24 cellular contexts compared by ENCODE assay signal in the genomic region with DNA sequence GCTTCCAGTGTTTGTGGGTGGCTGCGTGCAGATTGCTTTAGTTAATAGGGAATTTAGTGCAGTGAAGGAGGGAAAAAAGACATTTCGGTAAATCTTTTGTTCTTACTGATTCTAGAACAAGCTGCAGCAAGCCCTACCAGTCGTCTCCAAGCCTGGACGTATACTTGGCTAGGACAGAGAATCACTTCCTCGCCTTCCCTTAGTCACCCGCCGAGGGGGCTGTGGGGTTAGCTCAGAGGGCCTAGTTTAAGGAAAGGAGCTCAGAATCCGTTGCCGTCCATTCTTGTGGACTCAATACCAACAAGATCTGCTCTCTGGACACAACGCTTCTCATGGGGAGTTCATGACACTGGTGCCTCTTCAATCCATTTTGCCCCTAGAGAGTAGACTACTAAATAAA. TPM values are rescaled to one million over a fixed set of nuclear protein-coding genes. Genes with fewer than 3 reads are reported as not detected.
"Had no signal": no experiment of that assay in that cellular context is flagged by ENCODE, and none has a peak within 500 bp of the region (broad histone marks: within the 10 kb centered on the region; RNA-seq: fewer than 3 reads in every experiment).

No MANE protein-coding gene starts in this region.

- H3K9me3 ChIP-seq: colonic mucosa, lower lobe of right lung, ovary, prostate gland, thoracic aorta, vagina had no signal

- H3K27ac ChIP-seq: colonic mucosa, dorsolateral prefrontal cortex, lower lobe of right lung, ovary, prostate gland, thoracic aorta, vagina had no signal

- H3K36me3 Mint-ChIP-seq: activated CD8-positive, alpha-beta memory T cell treated with anti-CD3 and anti-CD28 coated beads, Interleukin-2, amount 10 ng/mL, durations not matched to agents 7 days and 5 days; activated naive CD4-positive, alpha-beta T cell treated with anti-CD3 and anti-CD28 coated beads, Interleukin-2, amount 50 U/mL, for 24 hours; type B pancreatic cell had no signal

- H3K4me3 ChIP-seq: colonic mucosa, dorsolateral prefrontal cortex, lower lobe of right lung, ovary, prostate gland, thoracic aorta, vagina had no signal

- DNase-seq: activated CD4-positive, alpha-beta T cell treated with anti-CD3 and anti-CD28 coated beads, Interleukin-2, amount 10 ng/mL, durations not matched to agents 24 days and 14 days; activated CD8-positive, alpha-beta memory T cell treated with anti-CD3 and anti-CD28 coated beads, Interleukin-2, amount 10 ng/mL, durations not matched to agents 7 days and 5 days; activated CD8-positive, alpha-beta T cell treated with anti-CD3 and anti-CD28 coated beads for 36 hours; activated gamma-delta T cell treated with Interleukin-2 at 50 U/mL for 16 hours; aorta; colonic mucosa; dorsolateral prefrontal cortex; kidney; lower lobe of right lung; naive thymus-derived CD8-positive, alpha-beta T cell; ovary; stimulated activated CD4-positive, alpha-beta T cell treated with anti-CD3 and anti-CD28 coated beads, Interleukin-2, amount 100 ng/mL, for 48 hours; stimulated activated CD8-positive, alpha-beta memory T cell treated with anti-CD3 and anti-CD28 coated beads, Interleukin-4, amount 100 ng/mL, for 48 hours; stimulated activated naive CD4-positive, alpha-beta T cell; T-helper 17 cell had no signal

- H3K4me3 Mint-ChIP-seq: activated CD4-positive, alpha-beta T cell treated with anti-CD3 and anti-CD28 coated beads, Interleukin-2, amount 10 ng/mL, durations not matched to agents 24 days and 14 days; activated CD8-positive, alpha-beta memory T cell treated with anti-CD3 and anti-CD28 coated beads, Interleukin-2, amount 10 ng/mL, durations not matched to agents 7 days and 5 days; activated CD8-positive, alpha-beta T cell treated with anti-CD3 and anti-CD28 coated beads for 36 hours; activated naive CD4-positive, alpha-beta T cell treated with anti-CD3 and anti-CD28 coated beads, Interleukin-2, amount 50 U/mL, for 24 hours; activated T-helper 1 cell treated with anti-CD3 and anti-CD28 coated beads, Interleukin-12 subunit alpha, Interleukin-12 subunit beta, Interleukin-2, Interleukin-4 antibody, amounts not matched to agents 30 ng/mL and 10 ng/mL and 1 ng/mL, durations not matched to agents 14 hours and 24 hours and 36 hours; central memory CD8-positive, alpha-beta T cell; naive thymus-derived CD8-positive, alpha-beta T cell; T-helper 17 cell; type B pancreatic cell had no signal

- H3K4me1 Mint-ChIP-seq: activated CD4-positive, alpha-beta T cell treated with anti-CD3 and anti-CD28 coated beads, Interleukin-2, amount 10 ng/mL, durations not matched to agents 24 days and 14 days; activated CD8-positive, alpha-beta memory T cell treated with anti-CD3 and anti-CD28 coated beads, Interleukin-2, amount 10 ng/mL, durations not matched to agents 7 days and 5 days; activated naive CD4-positive, alpha-beta T cell treated with anti-CD3 and anti-CD28 coated beads, Interleukin-2, amount 50 U/mL, for 24 hours; central memory CD8-positive, alpha-beta T cell; naive thymus-derived CD8-positive, alpha-beta T cell; T-helper 17 cell had no signal

- H3K27me3 ChIP-seq: brain microvascular endothelial cell, colonic mucosa, ovary, vagina had no signal

- H3K36me3 ChIP-seq: brain microvascular endothelial cell, colonic mucosa, lower lobe of right lung, ovary, prostate gland, thoracic aorta, vagina had no signal

- H3K27me3 Mint-ChIP-seq: activated CD4-positive, alpha-beta T cell treated with anti-CD3 and anti-CD28 coated beads, Interleukin-2, amount 10 ng/mL, durations not matched to agents 24 days and 14 days; activated CD8-positive, alpha-beta memory T cell treated with anti-CD3 and anti-CD28 coated beads, Interleukin-2, amount 10 ng/mL, durations not matched to agents 7 days and 5 days; activated CD8-positive, alpha-beta T cell treated with anti-CD3 and anti-CD28 coated beads for 36 hours; activated naive CD4-positive, alpha-beta T cell treated with anti-CD3 and anti-CD28 coated beads, Interleukin-2, amount 50 U/mL, for 24 hours; central memory CD8-positive, alpha-beta T cell; T-helper 17 cell; type B pancreatic cell had no signal

- ATAC-seq: activated CD8-positive, alpha-beta memory T cell treated with anti-CD3 and anti-CD28 coated beads, Interleukin-2, amount 10 ng/mL, durations not matched to agents 7 days and 5 days; activated CD8-positive, alpha-beta T cell treated with anti-CD3 and anti-CD28 coated beads for 36 hours; left lobe of liver; lower lobe of right lung; naive thymus-derived CD8-positive, alpha-beta T cell; T-helper 17 cell had no signal

- H3K27ac Mint-ChIP-seq: activated CD4-positive, alpha-beta T cell treated with anti-CD3 and anti-CD28 coated beads, Interleukin-2, amount 10 ng/mL, durations not matched to agents 24 days and 14 days; activated CD8-positive, alpha-beta memory T cell treated with anti-CD3 and anti-CD28 coated beads, Interleukin-2, amount 10 ng/mL, durations not matched to agents 7 days and 5 days; activated CD8-positive, alpha-beta T cell treated with anti-CD3 and anti-CD28 coated beads for 36 hours; activated naive CD4-positive, alpha-beta T cell treated with anti-CD3 and anti-CD28 coated beads, Interleukin-2, amount 50 U/mL, for 24 hours; activated T-helper 1 cell treated with anti-CD3 and anti-CD28 coated beads, Interleukin-12 subunit alpha, Interleukin-12 subunit beta, Interleukin-2, Interleukin-4 antibody, amounts not matched to agents 30 ng/mL and 10 ng/mL and 1 ng/mL, durations not matched to agents 14 hours and 24 hours and 36 hours; naive thymus-derived CD8-positive, alpha-beta T cell; T-helper 17 cell; type B pancreatic cell had no signal

- FAIRE-seq: kidney had no signal

- H3K4me1 ChIP-seq: colonic mucosa, lower lobe of right lung, prostate gland, vagina had no signal

RNA-seq across cellular contexts. Expression of a gene that starts 36.3 kb away (rescaled TPM):
- total RNA-seq: activated CD8-positive, alpha-beta T cell treated with anti-CD3 and anti-CD28 coated beads for 36 hours; naive thymus-derived CD8-positive, alpha-beta T cell; T-helper 17 cell had no signal
- polyA plus RNA-seq: naive thymus-derived CD8-positive, alpha-beta T cell had no signal
